Comparison of ENCODE assay signal across 26 cellular contexts in genomic region chr1:25185934-25186333, GRCh38. TPM values are rescaled to one million over a fixed set of nuclear protein-coding genes. Genes with fewer than 3 reads are reported as not detected.
A peak's percentile ranks its signal among the peaks of the same experiment; 100 is the strongest.
DNase-seq lines count a peak whose midpoint lies in the region; ATAC-seq, FAIRE-seq and TF ChIP-seq lines count a peak whose summit lies in the region.
"Had no signal": no experiment of that assay in that cellular context is flagged by ENCODE, and none has a peak within 500 bp of the region (broad histone marks: within the 10 kb centered on the region; RNA-seq: fewer than 3 reads in every experiment).

No MANE protein-coding gene starts in this region.

- H3K36me3 ChIP-seq in SK-N-MC (ENCODE audit: insufficient read depth, low read length) (no peaks in the 10 kb centered on the region), H1 (ENCODE audit: control insufficient read depth in 2 of 4, insufficient read depth in 4 of 4, low read length in 3 of 4) (no peaks in the 10 kb centered on the region), mucosa of descending colon (ENCODE audit: low read depth) (no peaks in the 10 kb centered on the region)
- H3K36me3 ChIP-seq: BE2C; BLaER1 treated with 17β-estradiol and CSF1 and Interleukin-3, amounts not matched to agents 10 nM and 100 nM had no signal

- no peaks in the 10 kb centered on the region for H3K79me2 ChIP-seq in H1 (ENCODE audit: control insufficient read depth in 1 of 2, insufficient read depth in 2 of 2, low read length in 2 of 2)

- H4K8ac ChIP-seq in H1 (ENCODE audit: extremely low read depth, insufficient read depth, low read length) = no peak overlapping the region

- no peak overlapping the region for H3K4me3 Mint-ChIP-seq in progenitor cell of endocrine pancreas (ENCODE audit: low read depth)
- H3K4me3 Mint-ChIP-seq: CD14-positive monocyte; CD4-positive, alpha-beta memory T cell; H9 had no signal

- no peak overlapping the region for H3K23ac ChIP-seq in H1 (ENCODE audit: insufficient read length)

- H3K27me3 Mint-ChIP-seq in progenitor cell of endocrine pancreas = peaks cover 6% of the 10 kb centered on the region

- intact Hi-C loops in mucosa of descending colon (cut with DNase I, micrococcal nuclease) (no loop called here), left cardiac atrium (cut with DNase I) (no loop called here)

- H3K4me2 ChIP-seq in H1 (ENCODE audit: insufficient read depth in 1 of 2, low read depth in 2 of 2, low read length in 2 of 2) = no peak overlapping the region
- H3K4me2 ChIP-seq: A549; BLaER1 treated with 17β-estradiol and CSF1 and Interleukin-3, amounts not matched to agents 10 nM and 100 nM had no signal

- peaks cover 4% of the 10 kb centered on the region for H3K4me1 Mint-ChIP-seq in progenitor cell of endocrine pancreas (ENCODE audit: low read depth)
- H3K4me1 Mint-ChIP-seq: CD4-positive, alpha-beta memory T cell; H9 had no signal

- no peak for TF ChIP-seq EP300 in H1 (IDR thresholded peaks at IDR 0.05; ENCODE audit: borderline replicate concordance in 1 of 2, low read depth in 2 of 2, low read length in 2 of 2)

- no peak overlapping the region for H4K91ac ChIP-seq in H1 (replicated peaks; ENCODE audit: insufficient read length, low read length)

- no peaks in the 10 kb centered on the region for H3K9me3 Mint-ChIP-seq in progenitor cell of endocrine pancreas (ENCODE audit: low read depth)
- H3K9me3 Mint-ChIP-seq: CD14-positive monocyte; CD4-positive, alpha-beta memory T cell; H9 had no signal

- no peak overlapping the region for H2BK20ac ChIP-seq in H1 (ENCODE audit: low read length)

- no peak for DNase-seq in SK-N-MC (ENCODE audit: low read depth, low spot score)
- no peak for DNase-seq in H1 (ENCODE audit: low read depth in 1 of 2, low spot score in 2 of 2)
- DNase-seq in mesenteric fat pad (ENCODE audit: low spot score) = peak; percentile 18
- DNase-seq in progenitor cell of endocrine pancreas (ENCODE audit: low spot score, unreplicated experiment) = no peak
- DNase-seq in mucosa of descending colon = no peak
- DNase-seq in left cardiac atrium = no peak
- no peak for DNase-seq in CD1c-positive myeloid dendritic cell (ENCODE audit: extremely low spot score)
- no peak for DNase-seq in ureter (ENCODE audit: low spot score)
- DNase-seq: 8988T; ACHN; AML-193; BE2C; Calu3; CD4-positive, alpha-beta memory T cell; COR-L47; DMS53; DMS79 treated with DMSO at 0.1 percent for 48 hours; GF-D8; GM23248; H9 had no signal

- H3K23me2 ChIP-seq in H1 (ENCODE audit: low read depth, low read length) = no peaks in the 10 kb centered on the region

- H3K18ac ChIP-seq in H1 (ENCODE audit: extremely low read depth, low read length) = no peak overlapping the region

- H3K14ac ChIP-seq in H1 (ENCODE audit: insufficient read length) = no peak overlapping the region

- no peaks in the 10 kb centered on the region for H3K79me1 ChIP-seq in H1 (ENCODE audit: low read depth, low read length)

- H4K5ac ChIP-seq in H1 (ENCODE audit: insufficient read length, low read depth, low read length) = no peak overlapping the region

- H3K27ac ChIP-seq in SK-N-MC (0 out of 2 replicates have a peak overlapping the region, but pooled peaks have one; percentile 52), H1 (ENCODE audit: low read depth, low read length) (no peak overlapping the region)
- H3K27ac ChIP-seq: A549; BLaER1 treated with 17β-estradiol and CSF1 and Interleukin-3, amounts not matched to agents 10 nM and 100 nM; GM23248 had no signal

- no peak overlapping the region for H3K4me3 ChIP-seq in SK-N-MC
- no peak overlapping the region for H3K4me3 ChIP-seq in H1 (ENCODE audit: extremely low read depth in 1 of 4, insufficient read depth in 2 of 4, low read depth in 3 of 4, low read length in 4 of 4)
- no peak overlapping the region for H3K4me3 ChIP-seq in mucosa of descending colon
- H3K4me3 ChIP-seq: A549; BLaER1 treated with 17β-estradiol and CSF1 and Interleukin-3, amounts not matched to agents 10 nM and 100 nM; GM23248 had no signal

- WGBS in H1 (ENCODE audit: extremely low coverage in 1 of 2, insufficient coverage in 1 of 2, insufficient read length in 1 of 2, insufficient replicate concordance in 2 of 2, low coverage in 1 of 2, low lambda C conversion rate in 2 of 2, missing lambda C conversion rate in 1 of 2), 2 experiments = 82% methylated on average over 5 of the region's 5 CpGs; no CpG with 5 or more reads in 1 of the 2 experiments

- no peaks in the 10 kb centered on the region for H3K4me1 ChIP-seq in H1 (replicated peaks in 1 of 4; ENCODE audit: control insufficient read depth in 3 of 4, insufficient read depth in 4 of 4, low read length in 3 of 4)
- H3K4me1 ChIP-seq in mucosa of descending colon (ENCODE audit: low read depth) = no peaks in the 10 kb centered on the region
- H3K4me1 ChIP-seq: A549; BE2C; BLaER1 treated with 17β-estradiol and CSF1 and Interleukin-3, amounts not matched to agents 10 nM and 100 nM had no signal

- no peak overlapping the region for H2BK12ac ChIP-seq in H1 (ENCODE audit: low read depth, low read length)

- H3K9me3 ChIP-seq in SK-N-MC (ENCODE audit: low read depth, low read length) = no peaks in the 10 kb centered on the region
- no peaks in the 10 kb centered on the region for H3K9me3 ChIP-seq in H1 (ENCODE audit: insufficient read depth in 2 of 2, low read depth in 1 of 2, low read length in 1 of 2)
- no peaks in the 10 kb centered on the region for H3K9me3 ChIP-seq in mucosa of descending colon
- H3K9me3 ChIP-seq: A549; BE2C; BLaER1 treated with 17β-estradiol and CSF1 and Interleukin-3, amounts not matched to agents 10 nM and 100 nM had no signal

- H3K9ac ChIP-seq in SK-N-MC (ENCODE audit: insufficient read length) (no peak overlapping the region), H1 (replicated peaks in 1 of 4; ENCODE audit: extremely low read depth in 1 of 4, low read depth in 3 of 4, low read length in 3 of 4) (no peak overlapping the region)
- H3K9ac ChIP-seq: BLaER1 treated with 17β-estradiol and CSF1 and Interleukin-3, amounts not matched to agents 10 nM and 100 nM; GM23248 had no signal

- H2BK15ac ChIP-seq in H1 (ENCODE audit: low read length) = no peak overlapping the region

- no peak overlapping the region for H3K4ac ChIP-seq in H1 (replicated peaks; ENCODE audit: insufficient read length, low read depth, low read length)

- no peaks in the 10 kb centered on the region for H4K20me1 ChIP-seq in H1 (replicated peaks in 1 of 2; ENCODE audit: control insufficient read depth in 1 of 2, insufficient read depth in 2 of 2, low read length in 2 of 2)

- CTCF ChIA-PET in H1 (lab: Charles Lee; ENCODE audit: partially characterized antibody) = interaction anchor here (0.6 to 1.2 kb wide), 2 partner anchors 19 to 20 kb away, joined by 3 to 4 read pairs; no protein-coding TSS in a partner anchor

- H2AFZ ChIP-seq in H1 (ENCODE audit: low read length) = peak overlapping the region; percentile 51; the same call in 1 of the 2 replicates
- H2AFZ ChIP-seq: GM23248 had no signal

- H2AK5ac ChIP-seq in H1 (ENCODE audit: low read depth, low read length) = no peak overlapping the region

- H3K27ac Mint-ChIP-seq in progenitor cell of endocrine pancreas = peak overlapping the region; percentile 29
- H3K27ac Mint-ChIP-seq: CD14-positive monocyte; CD4-positive, alpha-beta memory T cell; H9 had no signal

- FAIRE-seq in H1 (lab: Jason Lieb, UNC) = no peak
- FAIRE-seq: A549, GM12891, GM18507 had no signal

- TF ChIP-seq CTCF in H1 (IDR thresholded peaks at IDR 0.05; ENCODE audit: control extremely low read depth in 1 of 3, insufficient read depth in 1 of 3, low read depth in 1 of 3, low read length in 3 of 3) (no peak), progenitor cell of endocrine pancreas (IDR thresholded peaks at IDR 0.05; ENCODE audit: unreplicated experiment) (no peak), mucosa of descending colon (IDR thresholded peaks at IDR 0.05) (no peak)

- no peaks in the 10 kb centered on the region for H3K27me3 ChIP-seq in H1 (replicated peaks in 1 of 4; ENCODE audit: control insufficient read depth in 3 of 4, extremely low read depth in 1 of 4, insufficient read depth in 3 of 4, low read length in 3 of 4)
- H3K27me3 ChIP-seq: BE2C had no signal

- no peaks in the 10 kb centered on the region for H3K36me3 Mint-ChIP-seq in progenitor cell of endocrine pancreas (ENCODE audit: insufficient read depth)
- H3K36me3 Mint-ChIP-seq: CD14-positive monocyte; CD4-positive, alpha-beta memory T cell had no signal

- no peak for TF ChIP-seq POLR2A in H1 (IDR thresholded peaks at IDR 0.05; ENCODE audit: control extremely low read depth in 1 of 2, low read depth in 2 of 2, low read length in 2 of 2)

- POLR2A ChIA-PET in H1 (lab: Charles Lee; ENCODE audit: partially characterized antibody) = no interaction called here

- no peak overlapping the region for H3K56ac ChIP-seq in H1 (replicated peaks; ENCODE audit: insufficient read length, low read depth, low read length)

- ATAC-seq in mucosa of descending colon (no peak), left cardiac atrium (no peak)
- ATAC-seq: A549, HCT116 had no signal

- H2BK5ac ChIP-seq in H1 (ENCODE audit: low read depth, low read length) = no peak overlapping the region

- no peak overlapping the region for H2BK120ac ChIP-seq in H1 (replicated peaks; ENCODE audit: low read depth, low read length)

- TF ChIP-seq RAD21 in H1 (IDR thresholded peaks at IDR 0.05 in 1 of 2, conservative IDR thresholded peaks at IDR 0.05 in 1 of 2; ENCODE audit: low read depth in 2 of 2, low read length in 2 of 2) = no peak

TF ChIP-seq in H1, 55 proteins besides CTCF, POLR2A, EP300 and RAD21:
- TF ChIP-seq SIRT6 (IDR thresholded peaks at IDR 0.05; ENCODE audit: low read length) = no peak

RNA-seq across cellular contexts. Expression of gene SYF2, which starts 46.4 kb away (rescaled TPM):
- total RNA-seq in H1 (2021; fragmentation: NEBNext Ultra II Directional; extraction: Animal tissue kit (Norgen Biotek cat#: 25700)) = 27.0 and 33.0 TPM in 2 replicates
- polyA plus RNA-seq in H1 (2011; rRNA removed) = 5.6 and 7.5 TPM in 2 replicates
- 18.7 TPM for polyA plus RNA-seq in H1 (2011; cell fraction: cytosol; rRNA removed)
- polyA plus RNA-seq in H1 (2011; cell fraction: nucleus; rRNA removed) = 3.3 TPM
- 25.4 to 44.2 TPM (median 29.6 TPM) in 4 replicates for polyA plus RNA-seq in H1 (2012, experiment 1 of 2)
- polyA plus RNA-seq in H1 (2012, experiment 2 of 2) = 8.1 TPM
- 49.2 TPM for polyA plus RNA-seq in H1 (2013, experiment 1 of 2)
- 48.2 TPM for polyA plus RNA-seq in H1 (2013, experiment 2 of 2)
- 3.8 and 4.2 TPM in 2 replicates for polyA minus RNA-seq in H1 (2011; rRNA and poly(A)+ RNA removed)
- 6.1 TPM for polyA minus RNA-seq in H1 (2011; cell fraction: cytosol; rRNA and poly(A)+ RNA removed)
- 6.8 TPM for polyA minus RNA-seq in H1 (2011; cell fraction: nucleus; rRNA and poly(A)+ RNA removed)
- 31.9 TPM for total RNA-seq in mesenteric fat pad
- total RNA-seq in progenitor cell of endocrine pancreas = 40.3 and 43.5 TPM in 2 replicates
- total RNA-seq in mucosa of descending colon = 10 to 100 TPM; 44.0 to 57.9 (median 48.2) TPM
- total RNA-seq in left cardiac atrium = 10 to 100 TPM; 31.8 to 37.3 TPM
- 39.9 TPM for total RNA-seq in ureter
